ENCODE assay signal across 1 cellular context in genomic region chr20:44609006-44609510, GRCh38.
TF ChIP-seq lines count a peak whose summit lies in the region.

No MANE protein-coding gene starts in this region.

TF ChIP-seq in H1, 55 proteins besides CTCF, POLR2A, EP300 and RAD21 (continued from another document):
- no peak for TF ChIP-seq GTF2F1 (IDR thresholded peaks at IDR 0.05; ENCODE audit: borderline replicate concordance, low read depth, low read length)
- TF ChIP-seq POU5F1 (IDR thresholded peaks at IDR 0.05; ENCODE audit: low read depth, low read length) = no peak
